30 cellular contexts compared by ENCODE assay signal in the genomic region with DNA sequence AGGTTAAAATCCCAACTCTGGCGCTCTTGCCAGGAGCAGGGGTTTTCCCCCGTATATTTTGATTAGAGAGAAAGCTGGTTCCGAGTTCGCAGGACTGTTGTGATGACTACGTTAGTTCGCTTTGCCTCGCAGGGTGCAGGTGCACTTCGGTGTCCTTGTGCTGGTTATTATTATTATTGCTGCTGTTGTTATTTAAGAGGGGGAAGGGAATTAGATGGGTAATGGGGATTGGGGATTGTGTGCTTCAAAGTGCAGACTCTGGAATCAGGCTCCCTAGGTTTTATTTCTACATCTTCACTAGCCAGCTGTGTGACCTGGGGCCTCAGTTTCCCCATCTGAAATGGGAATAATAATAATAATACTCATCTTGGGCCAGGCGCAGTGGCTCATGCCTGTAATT. TPM values are rescaled to one million over a fixed set of nuclear protein-coding genes. Genes with fewer than 3 reads are reported as not detected.
"Had no signal": no experiment of that assay in that cellular context is flagged by ENCODE, and none has a peak within 500 bp of the region (broad histone marks: within the 10 kb centered on the region; RNA-seq: fewer than 3 reads in every experiment).

No MANE protein-coding gene starts in this region.

- H3K4me1 ChIP-seq: heart left ventricle, left lung, prostate gland had no signal

- H3K9me3 ChIP-seq: heart left ventricle, left lung, neutrophil, ovary, prostate gland, thoracic aorta had no signal

- H3K4me3 ChIP-seq: heart left ventricle, left lung, lung, ovary, prostate gland, thoracic aorta had no signal

- H3K36me3 ChIP-seq: heart left ventricle, left lung, neutrophil, ovary, prostate gland, thoracic aorta had no signal

- H3K27ac ChIP-seq: heart left ventricle, left lung, neutrophil, ovary, prostate gland, skin epidermis, thoracic aorta had no signal

- ATAC-seq: activated naive CD8-positive, alpha-beta T cell treated with anti-CD3 and anti-CD28 coated beads, Interleukin-2, amount 50 U/mL, for 24 hours; esophagus mucosa; heart left ventricle; left lung; sciatic nerve; stimulated activated naive CD8-positive, alpha-beta T cell treated with anti-CD3 and anti-CD28 coated beads, Interleukin-15, Interleukin-2, amounts not matched to agents 100 U/mL and 50 U/mL, for 24 hours had no signal

- DNase-seq: activated CD4-positive, alpha-beta memory T cell treated with anti-CD3 and anti-CD28 coated beads, Interleukin-2, amount 10 ng/mL, durations not matched to agents 7 days and 5 days; activated CD4-positive, alpha-beta T cell treated with anti-CD3 and anti-CD28 coated beads for 1 hour; activated CD4-positive, alpha-beta T cell treated with anti-CD3 and anti-CD28 coated beads, Interleukin-2, amount 10 ng/mL, durations not matched to agents 7 days and 5 days; activated CD8-positive, alpha-beta memory T cell treated with anti-CD3 and anti-CD28 coated beads, Interleukin-2, amount 50 U/mL, for 48 hours; activated gamma-delta T cell treated with Interleukin-2 at 50 U/mL for 16 hours; activated naive CD8-positive, alpha-beta T cell treated with anti-CD3 and anti-CD28 coated beads, Interleukin-2, amount 50 U/mL, for 24 hours; activated T-cell treated with anti-CD3 and anti-CD28 coated beads, Interleukin-2, amount 50 U/mL, for 24 hours; amygdala; caudate nucleus; foreskin fibroblast; heart left ventricle; left lung; ovary; retina; stimulated activated CD4-positive, alpha-beta T cell treated with anti-CD3 and anti-CD28 coated beads, Interleukin-12 subunit alpha, Interleukin-12 subunit beta, amount 100 ng/mL, for 4 hours; stimulated activated CD4-positive, alpha-beta T cell treated with anti-CD3 and anti-CD28 coated beads, Interleukin-4, amount 100 ng/mL, for 1 hour; stimulated activated naive CD8-positive, alpha-beta T cell treated with anti-CD3 and anti-CD28 coated beads, Interleukin-15, Interleukin-2, amounts not matched to agents 100 U/mL and 50 U/mL, for 24 hours; T-helper 2 cell; trophoblast cell had no signal

- H3K27me3 ChIP-seq: ovary had no signal

- FAIRE-seq: islet of Langerhans, urothelium cell line had no signal

RNA-seq across cellular contexts. Expression of a gene that starts 15.2 kb away (rescaled TPM):
- total RNA-seq: activated CD4-positive, alpha-beta memory T cell treated with anti-CD3 and anti-CD28 coated beads, Interleukin-2, amount 10 ng/mL, durations not matched to agents 7 days and 5 days; activated CD4-positive, alpha-beta T cell treated with anti-CD3 and anti-CD28 coated beads, Interleukin-2, amount 10 ng/mL, durations not matched to agents 7 days and 5 days; chondrocyte; heart left ventricle; left lung; lung; ovary; subcutaneous adipose tissue; thoracic aorta had no signal
- polyA plus RNA-seq: heart left ventricle, ovary had no signal
